28 cellular contexts compared by ENCODE assay signal in genomic region chr13:22934744-22935523, GRCh38.
"Had no signal": no experiment of that assay in that cellular context is flagged by ENCODE, and none has a peak within 500 bp of the region (broad histone marks: within the 10 kb centered on the region; RNA-seq: fewer than 3 reads in every experiment).

No MANE protein-coding gene starts in this region.

- H3K36me3 ChIP-seq: stomach, suprapubic skin, thoracic aorta, thyroid gland, tibial artery, tibial nerve, transverse colon, upper lobe of left lung, upper lobe of right lung, uterus, vagina had no signal

- H3K27ac ChIP-seq: stomach, suprapubic skin, testis, thoracic aorta, thyroid gland, tibial artery, tibial nerve, transverse colon, upper lobe of left lung, upper lobe of right lung, uterus, vagina had no signal

- H3K27me3 ChIP-seq: stomach, suprapubic skin, testis, thyroid gland, tibial artery, tibial nerve, transverse colon, upper lobe of left lung, upper lobe of right lung, uterus, vagina had no signal

- H3K4me1 ChIP-seq: stomach, suprapubic skin, testis, thyroid gland, tibial artery, tibial nerve, transverse colon, upper lobe of left lung, upper lobe of right lung, uterus, vagina had no signal

- H3K4me3 Mint-ChIP-seq: stimulated activated effector memory CD8-positive, alpha-beta T cell treated with anti-CD3 and anti-CD28 coated beads, Interleukin-12 subunit alpha, Interleukin-12 subunit beta, amount 100 ng/mL, for 72 hours; stimulated activated memory B cell treated with anti-CD40 and anti-IgM and Interleukin-4, amounts not matched to agents 10 μg/mL and 1 μg/mL and 100 μg/mL, for 72 hours; stimulated activated naive B cell treated with anti-CD40 and anti-IgM and Interleukin-4, amounts not matched to agents 10 μg/mL and 1 μg/mL and 100 μg/mL, for 72 hours; stimulated activated naive CD8-positive, alpha-beta T cell treated with anti-CD3 and anti-CD28 coated beads, Interleukin-15, amount 100 ng/mL, for 72 hours; stimulated activated naive CD8-positive, alpha-beta T cell treated with anti-CD3 and anti-CD28 coated beads, Interleukin-15, Interleukin-2, amounts not matched to agents 100 ng/mL and 50 ng/mL, for 24 hours; type B pancreatic cell had no signal

- H3K9me3 Mint-ChIP-seq: stimulated activated effector memory CD8-positive, alpha-beta T cell treated with anti-CD3 and anti-CD28 coated beads, Interleukin-12 subunit alpha, Interleukin-12 subunit beta, amount 100 ng/mL, for 72 hours; stimulated activated memory B cell treated with anti-CD40 and anti-IgM and Interleukin-4, amounts not matched to agents 10 μg/mL and 1 μg/mL and 100 μg/mL, for 72 hours; stimulated activated naive B cell treated with anti-CD40 and anti-IgM and Interleukin-4, amounts not matched to agents 10 μg/mL and 1 μg/mL and 100 μg/mL, for 72 hours; stimulated activated naive CD8-positive, alpha-beta T cell treated with anti-CD3 and anti-CD28 coated beads, Interleukin-15, amount 100 ng/mL, for 72 hours; stimulated activated naive CD8-positive, alpha-beta T cell treated with anti-CD3 and anti-CD28 coated beads, Interleukin-15, Interleukin-2, amounts not matched to agents 100 ng/mL and 50 ng/mL, for 24 hours; type B pancreatic cell had no signal

- H3K27me3 Mint-ChIP-seq: stimulated activated memory B cell treated with anti-CD40 and anti-IgM and Interleukin-4, amounts not matched to agents 10 μg/mL and 1 μg/mL and 100 μg/mL, for 72 hours; stimulated activated naive B cell treated with anti-CD40 and anti-IgM and Interleukin-4, amounts not matched to agents 10 μg/mL and 1 μg/mL and 100 μg/mL, for 72 hours; stimulated activated naive CD8-positive, alpha-beta T cell treated with anti-CD3 and anti-CD28 coated beads, Interleukin-15, amount 100 ng/mL, for 72 hours; type B pancreatic cell had no signal

- H3K36me3 Mint-ChIP-seq: stimulated activated effector memory CD8-positive, alpha-beta T cell treated with anti-CD3 and anti-CD28 coated beads, Interleukin-12 subunit alpha, Interleukin-12 subunit beta, amount 100 ng/mL, for 72 hours; stimulated activated memory B cell treated with anti-CD40 and anti-IgM and Interleukin-4, amounts not matched to agents 10 μg/mL and 1 μg/mL and 100 μg/mL, for 72 hours; stimulated activated naive B cell treated with anti-CD40 and anti-IgM and Interleukin-4, amounts not matched to agents 10 μg/mL and 1 μg/mL and 100 μg/mL, for 72 hours; type B pancreatic cell had no signal

- H3K27ac Mint-ChIP-seq: stimulated activated effector memory CD8-positive, alpha-beta T cell treated with anti-CD3 and anti-CD28 coated beads, Interleukin-12 subunit alpha, Interleukin-12 subunit beta, amount 100 ng/mL, for 72 hours; stimulated activated memory B cell treated with anti-CD40 and anti-IgM and Interleukin-4, amounts not matched to agents 10 μg/mL and 1 μg/mL and 100 μg/mL, for 72 hours; stimulated activated naive B cell treated with anti-CD40 and anti-IgM and Interleukin-4, amounts not matched to agents 10 μg/mL and 1 μg/mL and 100 μg/mL, for 72 hours; stimulated activated naive CD8-positive, alpha-beta T cell treated with anti-CD3 and anti-CD28 coated beads, Interleukin-15, amount 100 ng/mL, for 72 hours; stimulated activated naive CD8-positive, alpha-beta T cell treated with anti-CD3 and anti-CD28 coated beads, Interleukin-15, Interleukin-2, amounts not matched to agents 100 ng/mL and 50 ng/mL, for 24 hours; type B pancreatic cell had no signal

- DNase-seq: stimulated activated CD4-positive, alpha-beta T cell treated with anti-CD3 and anti-CD28 coated beads, Interleukin-2, amount 100 ng/mL, for 48 hours; stimulated activated CD4-positive, alpha-beta T cell treated with anti-CD3 and anti-CD28 coated beads, Interleukin-4, amount 100 ng/mL, for 1 hour; stimulated activated CD4-positive, alpha-beta T cell treated with anti-CD3 and anti-CD28 coated beads, Interleukin-4, amount 100 ng/mL, for 24 hours; stimulated activated CD4-positive, alpha-beta T cell treated with anti-CD3 and anti-CD28 coated beads, Interleukin-4, amount 100 ng/mL, for 4 hours; stimulated activated CD8-positive, alpha-beta memory T cell treated with anti-CD3 and anti-CD28 coated beads, Interleukin-4, amount 100 ng/mL, for 48 hours; stimulated activated naive B cell treated with anti-CD40 and anti-IgM and Interleukin-4, amounts not matched to agents 10 μg/mL and 1 μg/mL and 100 μg/mL, for 72 hours; stimulated activated naive CD4-positive, alpha-beta T cell; stimulated activated naive CD4-positive, alpha-beta T cell treated with Interleukin-2 at 50 U/mL for 16 hours; stimulated activated naive CD8-positive, alpha-beta T cell treated with anti-CD3 and anti-CD28 coated beads, Interleukin-15, amount 100 ng/mL, for 72 hours; stimulated activated naive CD8-positive, alpha-beta T cell treated with anti-CD3 and anti-CD28 coated beads, Interleukin-15, Interleukin-2, amounts not matched to agents 100 U/mL and 50 U/mL, for 24 hours; stomach; substantia nigra; testis; thyroid gland; tibial artery; transverse colon; trophoblast cell; upper lobe of right lung; uterus had no signal

- H3K9me3 ChIP-seq: stomach, suprapubic skin, testis, thoracic aorta, thyroid gland, tibial artery, tibial nerve, transverse colon, upper lobe of left lung, upper lobe of right lung, uterus, vagina had no signal

- H3K4me3 ChIP-seq: stomach, suprapubic skin, testis, thoracic aorta, thyroid gland, tibial artery, tibial nerve, transverse colon, upper lobe of left lung, upper lobe of right lung, uterus, vagina had no signal

- H3K4me1 Mint-ChIP-seq: stimulated activated effector memory CD8-positive, alpha-beta T cell treated with anti-CD3 and anti-CD28 coated beads, Interleukin-12 subunit alpha, Interleukin-12 subunit beta, amount 100 ng/mL, for 72 hours; stimulated activated memory B cell treated with anti-CD40 and anti-IgM and Interleukin-4, amounts not matched to agents 10 μg/mL and 1 μg/mL and 100 μg/mL, for 72 hours; stimulated activated naive B cell treated with anti-CD40 and anti-IgM and Interleukin-4, amounts not matched to agents 10 μg/mL and 1 μg/mL and 100 μg/mL, for 72 hours; stimulated activated naive CD8-positive, alpha-beta T cell treated with anti-CD3 and anti-CD28 coated beads, Interleukin-15, amount 100 ng/mL, for 72 hours had no signal
